In the genomic region with DNA sequence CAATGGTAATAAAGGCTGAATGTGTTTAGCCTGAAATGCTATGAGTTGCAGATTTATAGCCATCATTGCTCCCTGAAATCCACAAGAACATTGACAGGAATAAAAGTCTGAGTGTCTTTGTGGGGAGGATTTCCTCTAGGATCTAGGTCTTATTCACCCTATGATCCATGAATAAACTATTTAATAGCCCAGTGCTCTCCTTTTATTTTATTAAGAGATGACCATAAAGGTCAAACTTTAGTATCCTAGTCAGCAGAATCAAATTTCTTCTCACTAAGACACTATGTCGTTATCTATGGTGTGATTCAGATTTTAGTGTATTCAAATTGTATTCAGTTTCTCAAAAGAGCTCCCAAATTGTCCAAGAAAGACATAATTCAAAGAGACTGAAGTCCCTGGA, we compare ENCODE assay signal across 16 cellular contexts.
DNase-seq lines count a peak whose midpoint lies in the region; ATAC-seq and TF ChIP-seq lines count a peak whose summit lies in the region.
"Had no signal": no experiment of that assay in that cellular context is flagged by ENCODE, and none has a peak within 500 bp of the region (broad histone marks: within the 10 kb centered on the region; RNA-seq: fewer than 3 reads in every experiment).

No MANE protein-coding gene starts in this region.

- H3K27ac Mint-ChIP-seq in HFFc6 = peak overlapping the region; percentile 8
- H3K27ac Mint-ChIP-seq: CD14-positive monocyte; CD8-positive, alpha-beta T cell; IgD-negative memory B cell had no signal

- POLR2A ChIA-PET in PC-3 (lab: Charles Lee; ENCODE audit: unreplicated experiment) = interaction anchor here (0.6 kb wide), 1 partner anchor 256 kb away, joined by 7 read pairs; no protein-coding TSS in a partner anchor

- no peaks in the 10 kb centered on the region for H3K27me3 ChIP-seq in PC-3 (ENCODE audit: low read length)

- peak overlapping the region; percentile 75 for H3K27ac ChIP-seq in PC-3 (ENCODE audit: low read length)
- H3K27ac ChIP-seq: 22Rv1 had no signal

- no peaks in the 10 kb centered on the region for H3K9me3 Mint-ChIP-seq in HFFc6
- H3K9me3 Mint-ChIP-seq: CD8-positive, alpha-beta T cell; IgD-negative memory B cell had no signal

- H3K27me3 Mint-ChIP-seq in HFFc6 (ENCODE audit: insufficient read depth) = no peaks in the 10 kb centered on the region

- CTCF ChIA-PET in PC-3 (lab: Charles Lee) = no interaction called here

- 0 out of 2 replicates have a peak overlapping the region, but pooled peaks have one; percentile 22 for H3K9ac ChIP-seq in PC-3 (ENCODE audit: low read length)

- H3K4me1 ChIP-seq in PC-3 (ENCODE audit: insufficient read depth, low read length) = peaks cover 33% of the 10 kb centered on the region
- H3K4me1 ChIP-seq: HAP-1 had no signal

- H3K9me3 ChIP-seq in PC-3 (ENCODE audit: low read length) = no peaks in the 10 kb centered on the region
- H3K9me3 ChIP-seq: HAP-1 had no signal

- intact Hi-C loops in PC-3 (cut with micrococcal nuclease) = no loop called here

- peaks cover 71% of the 10 kb centered on the region for H3K36me3 Mint-ChIP-seq in HFFc6 (ENCODE audit: low read depth)
- H3K36me3 Mint-ChIP-seq: CD14-positive monocyte; CD8-positive, alpha-beta T cell; IgD-negative memory B cell had no signal

- no peak overlapping the region for H2AFZ ChIP-seq in PC-3 (ENCODE audit: low read length)

- H4K20me1 ChIP-seq in PC-3 (ENCODE audit: low read length) = no peaks in the 10 kb centered on the region

- ATAC-seq in PC-3 = peak; percentile 25
- ATAC-seq in HG03280 (IDR thresholded peaks at IDR 0.05; ENCODE audit: unreplicated experiment) = no peak
- ATAC-seq: CD8-positive, alpha-beta T cell; GM12878 had no signal

- no peak overlapping the region for H3K4me3 Mint-ChIP-seq in HFFc6
- H3K4me3 Mint-ChIP-seq: CD14-positive monocyte; CD8-positive, alpha-beta T cell; IgD-negative memory B cell had no signal

- no peaks in the 10 kb centered on the region for H3K9me2 ChIP-seq in PC-3 (replicated peaks; ENCODE audit: low read length)

- TF ChIP-seq CTCF in HFFc6 (IDR thresholded peaks at IDR 0.05) (no peak), PC-3 (conservative IDR thresholded peaks at IDR 0.05; ENCODE audit: low read depth, low read length) (no peak), fibroblast of mammary gland (conservative IDR thresholded peaks at IDR 0.05; ENCODE audit: control insufficient read depth, insufficient read depth, low read depth, low read length) (no peak)

- peaks cover 24% of the 10 kb centered on the region for H3K79me2 ChIP-seq in PC-3 (ENCODE audit: low read length)

- no peaks in the 10 kb centered on the region for H3F3A ChIP-seq in PC-3 (ENCODE audit: low read length, unreplicated experiment)

- BruUV-seq in PC-3 (replicated peaks; lab: Mats Ljungman, UMichigan) = no TSS peak

- no peak overlapping the region for H3K4me2 ChIP-seq in PC-3 (ENCODE audit: low read length)

- DNase-seq in EH (ENCODE audit: low read depth) (peak; percentile 64), HFFc6 (peak; percentile 19), PC-3 (peak; percentile 53), fibroblast of mammary gland (ENCODE audit: low read depth) (peak; percentile 48), nucleus accumbens (lab: John Stamatoyannopoulos, UW) (no peak), activated gamma-delta T cell treated with Interleukin-2 at 50 U/mL for 16 hours (no peak), DMS 273 treated with DMSO at 0.1 percent for 48 hours (lab: John Stamatoyannopoulos, UW) (no peak)
- DNase-seq: CD8-positive, alpha-beta T cell; COR-L47; DND-41 had no signal

- H3K4me3 ChIP-seq in PC-3 (ENCODE audit: low read length) (no peak overlapping the region), fibroblast of mammary gland (ENCODE audit: control insufficient read depth, low read depth, low read length) (no peak overlapping the region)
- H3K4me3 ChIP-seq: GM12878, HAP-1 had no signal

- H3K4me1 Mint-ChIP-seq in HFFc6 (ENCODE audit: low read depth) = peaks cover 74% of the 10 kb centered on the region
- H3K4me1 Mint-ChIP-seq: CD14-positive monocyte, IgD-negative memory B cell had no signal

- peaks cover 6% of the 10 kb centered on the region; the same call in 1 of the 2 replicates for H3K36me3 ChIP-seq in PC-3 (ENCODE audit: low read depth, low read length)
- H3K36me3 ChIP-seq: HAP-1 had no signal

Comparison
In these comparisons a context has a peak if more than half of its experiments do, and no peak if none do; other contexts are left out.
1. DNase-seq: peak in EH (single experiment), HFFc6 (single experiment), PC-3 (single experiment) and fibroblast of mammary gland (single experiment); none in nucleus accumbens (0 of 56), activated gamma-delta T cell treated with Interleukin-2 at 50 U/mL for 16 hours (single experiment) and DMS 273 treated with DMSO at 0.1 percent for 48 hours (single experiment).